ENCODE assay signal across 21 cellular contexts in genomic region chr1:206593351-206593925, GRCh38. TPM values are rescaled to one million over a fixed set of nuclear protein-coding genes. Genes with fewer than 3 reads are reported as not detected.
A peak's percentile ranks its signal among the peaks of the same experiment; 100 is the strongest.
DNase-seq lines count a peak whose midpoint lies in the region; ATAC-seq and TF ChIP-seq lines count a peak whose summit lies in the region.
"Had no signal": no experiment of that assay in that cellular context is flagged by ENCODE, and none has a peak within 500 bp of the region (broad histone marks: within the 10 kb centered on the region; RNA-seq: fewer than 3 reads in every experiment).

No MANE protein-coding gene starts in this region.

- H3K4me1 Mint-ChIP-seq in activated CD4-positive, alpha-beta T cell treated with anti-CD3 and anti-CD28 coated beads for 36 hours: peaks cover 44% of the 10 kb centered on the region
- peaks cover 34% of the 10 kb centered on the region for H3K4me1 Mint-ChIP-seq in CD4-positive, alpha-beta T cell (ENCODE audit: low read depth)
- peaks cover 40% of the 10 kb centered on the region for H3K4me1 Mint-ChIP-seq in activated T-helper 2 cell treated with anti-CD3 and anti-CD28 coated beads, Interferon-gamma antibody, Interleukin-2, Interleukin-4, amounts not matched to agents 10 μg/mL and 5 μg/mL and 100 μg/mL, durations not matched to agents 14 hours and 24 hours and 36 hours (ENCODE audit: low read depth)
- H3K4me1 Mint-ChIP-seq in naive B cell: peaks cover 0 to 5% (median 2%) of the 10 kb centered on the region in 3 donors

- no peaks in the 10 kb centered on the region for H3K79me2 ChIP-seq in hepatocyte

- no peaks in the 10 kb centered on the region for H3K27me3 ChIP-seq in CD4-positive, alpha-beta T cell (ENCODE audit: control insufficient read depth, insufficient read depth, low read length)
- H3K27me3 ChIP-seq in hepatocyte: no peaks in the 10 kb centered on the region

- no peak overlapping the region for H3K4me2 ChIP-seq in hepatocyte
- H3K4me2 ChIP-seq: PC-9 had no signal

- no peaks in the 10 kb centered on the region for H3K9me3 Mint-ChIP-seq in activated CD4-positive, alpha-beta T cell treated with anti-CD3 and anti-CD28 coated beads for 36 hours (ENCODE audit: low read depth)
- H3K9me3 Mint-ChIP-seq in CD4-positive, alpha-beta T cell: no peaks in the 10 kb centered on the region
- H3K9me3 Mint-ChIP-seq in activated T-helper 2 cell treated with anti-CD3 and anti-CD28 coated beads, Interferon-gamma antibody, Interleukin-2, Interleukin-4, amounts not matched to agents 10 μg/mL and 5 μg/mL and 100 μg/mL, durations not matched to agents 14 hours and 24 hours and 36 hours: no peaks in the 10 kb centered on the region
- H3K9me3 Mint-ChIP-seq in naive B cell: no peaks in the 10 kb centered on the region

- no peaks in the 10 kb centered on the region for H3K4me1 ChIP-seq in hepatocyte (ENCODE audit: insufficient read depth)

- H3K27me3 Mint-ChIP-seq in activated CD4-positive, alpha-beta T cell treated with anti-CD3 and anti-CD28 coated beads for 36 hours: no peaks in the 10 kb centered on the region
- H3K27me3 Mint-ChIP-seq in CD4-positive, alpha-beta T cell: no peaks in the 10 kb centered on the region
- H3K27me3 Mint-ChIP-seq in activated T-helper 2 cell treated with anti-CD3 and anti-CD28 coated beads, Interferon-gamma antibody, Interleukin-2, Interleukin-4, amounts not matched to agents 10 μg/mL and 5 μg/mL and 100 μg/mL, durations not matched to agents 14 hours and 24 hours and 36 hours (ENCODE audit: low read depth): no peaks in the 10 kb centered on the region
- H3K27me3 Mint-ChIP-seq in naive B cell: no peaks in the 10 kb centered on the region
- H3K27me3 Mint-ChIP-seq: activated CD8-positive, alpha-beta memory T cell treated with anti-CD3 and anti-CD28 coated beads, Interleukin-2, amount 10 ng/mL, durations not matched to agents 7 days and 5 days; progenitor cell of endocrine pancreas had no signal

- CTCF ChIA-PET in activated CD4-positive, alpha-beta T cell treated with anti-CD3 and anti-CD28 coated beads for 36 hours (lab: Charles Lee): interaction anchor here (0.6 to 6.3 kb wide), 13 partner anchors 9 to 114 kb away, joined by 3 to 52 read pairs (median 4); partner anchors contain the start of gene DYRK3
- CTCF ChIA-PET in CD4-positive, alpha-beta T cell (lab: Charles Lee): interaction anchor here (0.6 to 1.6 kb wide), 5 partner anchors 10 to 114 kb away, joined by 3 to 7 read pairs (median 3); no protein-coding TSS in a partner anchor

- peaks cover 70% of the 10 kb centered on the region for H3K36me3 Mint-ChIP-seq in activated CD4-positive, alpha-beta T cell treated with anti-CD3 and anti-CD28 coated beads for 36 hours (ENCODE audit: low read depth)
- peaks cover 92% of the 10 kb centered on the region for H3K36me3 Mint-ChIP-seq in CD4-positive, alpha-beta T cell (ENCODE audit: low read depth)
- H3K36me3 Mint-ChIP-seq in activated T-helper 2 cell treated with anti-CD3 and anti-CD28 coated beads, Interferon-gamma antibody, Interleukin-2, Interleukin-4, amounts not matched to agents 10 μg/mL and 5 μg/mL and 100 μg/mL, durations not matched to agents 14 hours and 24 hours and 36 hours (ENCODE audit: low read depth): peaks cover 72% of the 10 kb centered on the region
- peaks cover 12 to 36% of the 10 kb centered on the region in 2 donors for H3K36me3 Mint-ChIP-seq in naive B cell

- H2AFZ ChIP-seq in hepatocyte: no peak overlapping the region
- H2AFZ ChIP-seq: PC-9 had no signal

- H4K20me1 ChIP-seq in hepatocyte (ENCODE audit: insufficient read depth, poor library complexity, severe bottlenecking): no peaks in the 10 kb centered on the region

- H3K4me3 ChIP-seq in hepatocyte: no peak overlapping the region
- H3K4me3 ChIP-seq: lung, PC-9 had no signal

- H3K9me2 ChIP-seq in hepatocyte (replicated peaks; ENCODE audit: insufficient read depth): no peaks in the 10 kb centered on the region

- 91% methylated on average over 7 of the region's 7 CpGs for WGBS in hepatocyte (ENCODE audit: low lambda C conversion rate, missing lambda C conversion rate)

- POLR2A ChIA-PET in activated CD4-positive, alpha-beta T cell treated with anti-CD3 and anti-CD28 coated beads for 36 hours (lab: Charles Lee): interaction anchor here (0.6 kb wide), 1 partner anchor 86 kb away, joined by 3 read pairs; the partner anchor contains the start of gene RASSF5
- POLR2A ChIA-PET in CD4-positive, alpha-beta T cell (lab: Charles Lee): interaction anchor here (0.5 to 2.3 kb wide), 4 partner anchors 18 to 122 kb away, joined by 3 to 7 read pairs (median 4); no protein-coding TSS in a partner anchor

- no peak overlapping the region for H3K27ac ChIP-seq in CD4-positive, alpha-beta T cell (ENCODE audit: low read depth, low read length)
- no peak overlapping the region for H3K27ac ChIP-seq in hepatocyte
- H3K27ac ChIP-seq: PC-9 had no signal

- H3K4me3 Mint-ChIP-seq in activated CD4-positive, alpha-beta T cell treated with anti-CD3 and anti-CD28 coated beads for 36 hours: no peak overlapping the region
- no peak overlapping the region for H3K4me3 Mint-ChIP-seq in CD4-positive, alpha-beta T cell
- no peak overlapping the region for H3K4me3 Mint-ChIP-seq in activated T-helper 2 cell treated with anti-CD3 and anti-CD28 coated beads, Interferon-gamma antibody, Interleukin-2, Interleukin-4, amounts not matched to agents 10 μg/mL and 5 μg/mL and 100 μg/mL, durations not matched to agents 14 hours and 24 hours and 36 hours (ENCODE audit: low read depth)
- H3K4me3 Mint-ChIP-seq in naive B cell: no peak overlapping the region
- H3K4me3 Mint-ChIP-seq: activated CD8-positive, alpha-beta memory T cell treated with anti-CD3 and anti-CD28 coated beads, Interleukin-2, amount 10 ng/mL, durations not matched to agents 7 days and 5 days had no signal

- DNase-seq in activated CD4-positive, alpha-beta T cell treated with anti-CD3 and anti-CD28 coated beads for 36 hours: no peak
- DNase-seq in activated CD4-positive, alpha-beta T cell treated with anti-CD3 and anti-CD28 coated beads for 48 hours: no peak
- no peak for DNase-seq in CD4-positive, alpha-beta T cell
- no peak for DNase-seq in activated T-helper 2 cell treated with anti-CD3 and anti-CD28 coated beads, Interferon-gamma antibody, Interleukin-2, Interleukin-4, amounts not matched to agents 10 μg/mL and 5 μg/mL and 100 μg/mL, durations not matched to agents 14 hours and 24 hours and 36 hours (ENCODE audit: low spot score)
- DNase-seq in naive B cell (no peak), superior temporal gyrus (ENCODE audit: extremely low spot score) (no peak), SHP77 treated with DMSO at 0.1 percent for 48 hours (lab: John Stamatoyannopoulos, UW) (no peak), hepatocyte (ENCODE audit: low spot score) (no peak)
- DNase-seq: 8988T; activated CD8-positive, alpha-beta memory T cell treated with anti-CD3 and anti-CD28 coated beads, Interleukin-2, amount 10 ng/mL, durations not matched to agents 7 days and 5 days; activated effector memory CD4-positive, alpha-beta T cell treated with anti-CD3 and anti-CD28 coated beads, Interleukin-2, amount 50 U/mL, for 16 hours; aorta; dermis blood vessel endothelial cell; DMS79; GF-D8; NCI-H510A treated with DMSO at 0.1 percent for 48 hours; PC-9; Right ventricle myocardium superior; substantia nigra had no signal

- intact Hi-C loops in activated CD4-positive, alpha-beta T cell treated with anti-CD3 and anti-CD28 coated beads for 36 hours (cut with DNase I, micrococcal nuclease): no loop called here
- intact Hi-C loops in CD4-positive, alpha-beta T cell (cut with DNase I, micrococcal nuclease): no loop called here
- intact Hi-C loops in activated T-helper 2 cell treated with anti-CD3 and anti-CD28 coated beads, Interferon-gamma antibody, Interleukin-2, Interleukin-4, amounts not matched to agents 10 μg/mL and 5 μg/mL and 100 μg/mL, durations not matched to agents 14 hours and 24 hours and 36 hours (cut with micrococcal nuclease): no loop called here

- no peaks in the 10 kb centered on the region for H3K9me3 ChIP-seq in CD4-positive, alpha-beta T cell (ENCODE audit: control insufficient read depth, low read length)
- no peaks in the 10 kb centered on the region for H3K9me3 ChIP-seq in hepatocyte (ENCODE audit: low read depth)

- H3K27ac Mint-ChIP-seq in activated CD4-positive, alpha-beta T cell treated with anti-CD3 and anti-CD28 coated beads for 36 hours: peak overlapping the region; percentile 90
- H3K27ac Mint-ChIP-seq in CD4-positive, alpha-beta T cell: peak overlapping the region; percentile 69
- peak overlapping the region; percentile 50 for H3K27ac Mint-ChIP-seq in activated T-helper 2 cell treated with anti-CD3 and anti-CD28 coated beads, Interferon-gamma antibody, Interleukin-2, Interleukin-4, amounts not matched to agents 10 μg/mL and 5 μg/mL and 100 μg/mL, durations not matched to agents 14 hours and 24 hours and 36 hours
- H3K27ac Mint-ChIP-seq in naive B cell: peak overlapping the region in 5 of 6 donors; percentile 29 to 95 (median 79)

- TF ChIP-seq CTCF in CD4-positive, alpha-beta T cell (IDR thresholded peaks at IDR 0.05): no peak
- no peak for TF ChIP-seq CTCF in hepatocyte (IDR thresholded peaks at IDR 0.05; ENCODE audit: poor library complexity)

- ATAC-seq in activated CD4-positive, alpha-beta T cell treated with anti-CD3 and anti-CD28 coated beads for 36 hours: no peak
- ATAC-seq in CD4-positive, alpha-beta T cell (ENCODE audit: poor library complexity): no peak
- ATAC-seq in naive B cell (ENCODE audit: low read depth in 2 of 2): no peak
- ATAC-seq: activated CD8-positive, alpha-beta memory T cell treated with anti-CD3 and anti-CD28 coated beads, Interleukin-2, amount 10 ng/mL, durations not matched to agents 7 days and 5 days had no signal

- H3K36me3 ChIP-seq in hepatocyte (replicated peaks; ENCODE audit: insufficient read depth, low read depth): no peaks in the 10 kb centered on the region

RNA-seq across cellular contexts. Expression of gene EIF2D, which starts 18.8 kb away (rescaled TPM):
- total RNA-seq in activated CD4-positive, alpha-beta T cell treated with anti-CD3 and anti-CD28 coated beads for 36 hours: 100 to 1,000 TPM in 1 of 2 experiments, 10 to 100 TPM in 1; 91.2 to 100 TPM
- 10 to 100 TPM; 48.9 to 51.6 TPM for total RNA-seq in CD4-positive, alpha-beta T cell
- total RNA-seq in activated T-helper 2 cell treated with anti-CD3 and anti-CD28 coated beads, Interferon-gamma antibody, Interleukin-2, Interleukin-4, amounts not matched to agents 10 μg/mL and 5 μg/mL and 100 μg/mL, durations not matched to agents 14 hours and 24 hours and 36 hours: 72.7 and 73.3 TPM in 2 replicates
- polyA plus RNA-seq in naive B cell (ENCODE audit: low read depth in 6 of 6): 10 to 100 TPM; 25.2 to 46.2 (median 31.8) TPM
- 30.1 and 40.4 TPM in 2 replicates for total RNA-seq in hepatocyte
- 25.7 and 27.7 TPM in 2 replicates for polyA plus RNA-seq in hepatocyte

RNA-seq across cellular contexts. Expression of gene DYRK3, which starts 41.9 kb away (rescaled TPM):
- total RNA-seq in activated CD4-positive, alpha-beta T cell treated with anti-CD3 and anti-CD28 coated beads for 36 hours: 1 to 10 TPM; 8.3 to 8.7 TPM
- total RNA-seq in CD4-positive, alpha-beta T cell: 1 to 10 TPM; 1.6 to 1.7 TPM
- 12.1 and 13.0 TPM in 2 replicates for total RNA-seq in activated T-helper 2 cell treated with anti-CD3 and anti-CD28 coated beads, Interferon-gamma antibody, Interleukin-2, Interleukin-4, amounts not matched to agents 10 μg/mL and 5 μg/mL and 100 μg/mL, durations not matched to agents 14 hours and 24 hours and 36 hours
- polyA plus RNA-seq in naive B cell (ENCODE audit: low read depth in 6 of 6): not detected
- 4.6 and 6.2 TPM in 2 replicates for total RNA-seq in hepatocyte
- polyA plus RNA-seq in hepatocyte: 5.8 and 8.9 TPM in 2 replicates
